25 cellular contexts compared by ENCODE assay signal in genomic region chr19:33862991-33863390, GRCh38.
"Had no signal": no experiment of that assay in that cellular context is flagged by ENCODE, and none has a peak within 500 bp of the region (broad histone marks: within the 10 kb centered on the region; RNA-seq: fewer than 3 reads in every experiment).

No MANE protein-coding gene starts in this region.

- H3K27ac ChIP-seq: adrenal gland, body of pancreas, coronary artery, dorsolateral prefrontal cortex, foreskin keratinocyte, neural progenitor cell, sigmoid colon, tibial nerve, uterus had no signal

- H3K4me3 Mint-ChIP-seq: activated CD4-positive, alpha-beta T cell treated with anti-CD3 and anti-CD28 coated beads for 36 hours; activated naive CD8-positive, alpha-beta T cell treated with anti-CD3 and anti-CD28 coated beads for 36 hours; effector memory CD8-positive, alpha-beta T cell; naive thymus-derived CD8-positive, alpha-beta T cell; neural progenitor cell; T-helper 2 cell treated with Interferon-gamma antibody and Interleukin-4, amounts not matched to agents 5 μg/mL and 100 μg/mL, for 36 hours had no signal

- H3K9me3 Mint-ChIP-seq: activated naive CD8-positive, alpha-beta T cell treated with anti-CD3 and anti-CD28 coated beads for 36 hours; naive thymus-derived CD8-positive, alpha-beta T cell; neural progenitor cell; T-helper 2 cell treated with Interferon-gamma antibody and Interleukin-4, amounts not matched to agents 5 μg/mL and 100 μg/mL, for 36 hours had no signal

- H3K36me3 ChIP-seq: adrenal gland, neural progenitor cell, sigmoid colon, tibial nerve, uterus had no signal

- H3K27ac Mint-ChIP-seq: activated CD4-positive, alpha-beta T cell treated with anti-CD3 and anti-CD28 coated beads for 36 hours; activated naive CD8-positive, alpha-beta T cell treated with anti-CD3 and anti-CD28 coated beads for 36 hours; effector memory CD8-positive, alpha-beta T cell; naive thymus-derived CD8-positive, alpha-beta T cell; neural progenitor cell; T-helper 2 cell treated with Interferon-gamma antibody and Interleukin-4, amounts not matched to agents 5 μg/mL and 100 μg/mL, for 36 hours had no signal

- H3K27me3 ChIP-seq: adrenal gland, body of pancreas, dorsolateral prefrontal cortex, foreskin keratinocyte, neural progenitor cell, sigmoid colon, tibial nerve, uterus had no signal

- H3K9me3 ChIP-seq: adrenal gland, body of pancreas, sigmoid colon, tibial nerve, uterus had no signal

- DNase-seq: activated CD4-positive, alpha-beta T cell treated with anti-CD3 and anti-CD28 coated beads for 36 hours; activated CD4-positive, alpha-beta T cell treated with anti-CD3 and anti-CD28 coated beads, Interleukin-2, amount 50 U/mL, for 4 hours; activated CD4-positive, CD25-positive, alpha-beta regulatory T cell; activated CD8-positive, alpha-beta memory T cell treated with anti-CD3 and anti-CD28 coated beads for 24 hours; activated effector memory CD4-positive, alpha-beta T cell treated with Interleukin-2 at 50 U/mL for 16 hours; activated naive CD4-positive, alpha-beta T cell treated with Interleukin-2 at 50 U/mL for 16 hours; activated naive CD8-positive, alpha-beta T cell treated with anti-CD3 and anti-CD28 coated beads for 36 hours; aorta; body of pancreas; dorsolateral prefrontal cortex; effector memory CD8-positive, alpha-beta T cell; foreskin keratinocyte; naive thymus-derived CD8-positive, alpha-beta T cell; posterior cingulate gyrus; sigmoid colon; small intestine; stimulated activated CD4-positive, alpha-beta T cell treated with anti-CD3 and anti-CD28 coated beads, Interleukin-2, amount 100 ng/mL, for 24 hours; stimulated activated naive CD4-positive, alpha-beta T cell; T-helper 1 cell; uterus had no signal

- H3K4me3 ChIP-seq: adrenal gland, body of pancreas, coronary artery, dorsolateral prefrontal cortex, neural progenitor cell, sigmoid colon, tibial nerve, uterus had no signal

- H3K4me1 ChIP-seq: adrenal gland, uterus had no signal

- H3K4me1 Mint-ChIP-seq: activated CD4-positive, alpha-beta T cell treated with anti-CD3 and anti-CD28 coated beads for 36 hours; activated naive CD8-positive, alpha-beta T cell treated with anti-CD3 and anti-CD28 coated beads for 36 hours; naive thymus-derived CD8-positive, alpha-beta T cell had no signal

- ATAC-seq: activated CD4-positive, alpha-beta T cell treated with anti-CD3 and anti-CD28 coated beads for 36 hours; body of pancreas; effector memory CD8-positive, alpha-beta T cell; foreskin keratinocyte; naive thymus-derived CD8-positive, alpha-beta T cell had no signal

- H3K36me3 Mint-ChIP-seq: activated naive CD8-positive, alpha-beta T cell treated with anti-CD3 and anti-CD28 coated beads for 36 hours; naive thymus-derived CD8-positive, alpha-beta T cell; neural progenitor cell had no signal

- H3K27me3 Mint-ChIP-seq: activated CD4-positive, alpha-beta T cell treated with anti-CD3 and anti-CD28 coated beads for 36 hours had no signal
